Comparison of ENCODE assay signal across 8 cellular contexts in the genomic region with DNA sequence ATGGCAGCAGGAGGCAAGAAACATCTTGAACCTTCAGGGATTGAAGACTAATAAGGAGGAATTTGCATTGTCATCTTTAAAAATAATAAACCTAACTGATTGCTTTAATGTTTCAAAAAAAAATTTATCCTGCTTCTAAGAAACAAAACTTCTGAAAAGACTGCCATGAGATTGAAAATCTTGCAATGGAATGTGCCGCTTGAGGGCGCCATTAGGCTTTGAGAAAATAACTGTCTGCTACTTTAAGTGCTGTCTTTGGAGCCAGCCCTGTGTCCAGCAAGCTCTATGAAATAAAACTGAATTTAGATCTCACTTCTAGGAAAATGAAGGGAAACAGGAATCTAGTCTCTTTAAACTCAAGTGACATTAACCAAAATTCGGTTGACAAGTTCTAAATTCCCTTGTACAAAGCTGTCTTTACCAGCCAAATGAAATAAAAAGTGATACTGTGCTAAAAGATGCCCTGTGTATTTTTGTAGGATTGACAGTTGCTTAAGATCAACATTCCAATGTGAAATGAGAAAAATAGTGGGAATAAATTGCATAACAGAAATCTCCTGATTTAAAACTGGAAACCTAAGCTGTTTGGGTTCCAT.
DNase-seq lines count a peak whose midpoint lies in the region; ATAC-seq, FAIRE-seq and TF ChIP-seq lines count a peak whose summit lies in the region.

No MANE protein-coding gene starts in this region.

- H3K4ac ChIP-seq in trophoblast cell (ENCODE audit: low read depth, low read length), result no peak overlapping the region

- H3K27ac ChIP-seq in PC-9, result no peak overlapping the region
- H3K27ac ChIP-seq in trophoblast cell (ENCODE audit: low read depth, low read length), result no peak overlapping the region

- no peak for ATAC-seq in GM21515 (IDR thresholded peaks at IDR 0.05; ENCODE audit: unreplicated experiment)
- no peak for ATAC-seq in HG03565 (IDR thresholded peaks at IDR 0.05; ENCODE audit: unreplicated experiment)

- H3K23ac ChIP-seq in trophoblast cell (ENCODE audit: low read length), result no peak overlapping the region

- no peak overlapping the region for H4K12ac ChIP-seq in trophoblast cell (ENCODE audit: low read depth, low read length)

- H3K36me3 ChIP-seq in PC-9 (ENCODE audit: low read depth), result no peaks in the 10 kb centered on the region
- H3K36me3 ChIP-seq in trophoblast cell (ENCODE audit: control insufficient read depth in 1 of 2, insufficient read depth in 2 of 2, low read length in 2 of 2), result no peaks in the 10 kb centered on the region

- no CpG with 5 or more reads among the region's 3 CpGs for WGBS in trophoblast cell (ENCODE audit: extremely low coverage, insufficient coverage, insufficient read length)

- no peak overlapping the region for H2BK5ac ChIP-seq in trophoblast cell (ENCODE audit: low read depth, low read length, poor library complexity)

- H2BK120ac ChIP-seq in trophoblast cell (ENCODE audit: insufficient read depth, low read length, poor library complexity), result no peak overlapping the region

- H3K14ac ChIP-seq in trophoblast cell (ENCODE audit: low read length), result no peak overlapping the region

- H3K27me3 ChIP-seq in PC-9 (ENCODE audit: insufficient read depth, low read depth), result peaks cover 4% of the 10 kb centered on the region; the same call in 1 of the 2 replicates
- H3K27me3 ChIP-seq in trophoblast cell (ENCODE audit: insufficient read depth, low read length), result no peaks in the 10 kb centered on the region

- H2BK12ac ChIP-seq in trophoblast cell (ENCODE audit: low read length), result no peak overlapping the region

- H2AFZ ChIP-seq in PC-9 (no peak overlapping the region), trophoblast cell (ENCODE audit: insufficient read depth, low read length, poor library complexity) (no peak overlapping the region)

- DNase-seq in AG08396 (ENCODE audit: low spot score) (peak; percentile 60), GM12892 (ENCODE audit: insufficient read length) (no peak), PC-9 (peak in 1 of 2 experiments; percentile 42), activated T-helper 1 cell treated with Interleukin-2 at 50 U/mL for 16 hours (ENCODE audit: low read depth) (peak; percentile 32), fibroblast of villous mesenchyme (ENCODE audit: low read depth) (peak; percentile 76), trophoblast cell (peak; percentile 42 to 83)

- H3K4me2 ChIP-seq in PC-9, result no peak overlapping the region
- H3K4me2 ChIP-seq in trophoblast cell (ENCODE audit: low read length), result no peak overlapping the region

- H3F3A ChIP-seq in PC-9 (ENCODE audit: insufficient read depth, low read depth), result no peaks in the 10 kb centered on the region

- H3K9me3 ChIP-seq in PC-9 (ENCODE audit: insufficient read depth, low read depth) (no peaks in the 10 kb centered on the region), trophoblast cell (ENCODE audit: insufficient read depth, low read depth, low read length) (no peaks in the 10 kb centered on the region)

- H3K4me1 ChIP-seq in PC-9 (replicated peaks; ENCODE audit: insufficient read depth) (no peaks in the 10 kb centered on the region), trophoblast cell (ENCODE audit: control insufficient read depth in 1 of 2, insufficient read depth in 2 of 2, low read length in 2 of 2) (no peaks in the 10 kb centered on the region)

- H2AK5ac ChIP-seq in trophoblast cell (ENCODE audit: low read length), result no peak overlapping the region

- no peak overlapping the region for H3K18ac ChIP-seq in trophoblast cell (ENCODE audit: low read length)

- TF ChIP-seq CTCF in PC-9 (conservative IDR thresholded peaks at IDR 0.05), result peak; percentile 77
- TF ChIP-seq CTCF in fibroblast of villous mesenchyme (IDR thresholded peaks at IDR 0.05; ENCODE audit: insufficient read depth, low read depth, low read length), result peak; percentile 72

- no peak overlapping the region for H4K8ac ChIP-seq in trophoblast cell (ENCODE audit: low read depth, low read length)

- H3K9ac ChIP-seq in trophoblast cell (ENCODE audit: low read length), result no peak overlapping the region

- peak; percentile 48 for FAIRE-seq in GM12892 (lab: Jason Lieb, UNC)

- BruUV-seq in PC-9 (replicated peaks; lab: Mats Ljungman, UMichigan), result no TSS peak

- H3K9me2 ChIP-seq in PC-9 (ENCODE audit: insufficient read depth), result no peaks in the 10 kb centered on the region

- intact Hi-C loops in PC-9 (cut with micrococcal nuclease; ENCODE audit: unreplicated experiment), result loop anchor here (1.0 kb wide), 1 partner anchor 240 kb away; no protein-coding TSS in a partner anchor

- no peaks in the 10 kb centered on the region for H4K20me1 ChIP-seq in PC-9 (ENCODE audit: insufficient read depth)

- H3K4me3 ChIP-seq in PC-9 (no peak overlapping the region), fibroblast of villous mesenchyme (ENCODE audit: low read depth, low read length) (no peak overlapping the region), trophoblast cell (ENCODE audit: low read depth, low read length) (no peak overlapping the region)

- no peak for TF ChIP-seq POLR2A in GM12892 (IDR thresholded peaks at IDR 0.05; ENCODE audit: low read depth, low read length)

- H3K79me1 ChIP-seq in trophoblast cell (ENCODE audit: low read length), result no peaks in the 10 kb centered on the region

- H3K79me2 ChIP-seq in PC-9 (ENCODE audit: low read depth), result no peaks in the 10 kb centered on the region
- H3K79me2 ChIP-seq in trophoblast cell (ENCODE audit: control insufficient read depth, insufficient read depth, low read length, poor library complexity), result no peaks in the 10 kb centered on the region

- H4K91ac ChIP-seq in trophoblast cell (ENCODE audit: low read depth, low read length), result no peak overlapping the region

- POLR2A ChIA-PET in PC-9 (lab: Charles Lee; ENCODE audit: unreplicated experiment), result no interaction called here

- CTCF ChIA-PET in PC-9 (lab: Charles Lee), result interaction anchor here (0.6 to 1.3 kb wide), 3 partner anchors 254 to 1429 kb away, joined by 3 to 9 read pairs (median 5); partner anchors contain the start of gene GPX8
